In genomic region chr12:109797905-109798669, GRCh38 we compare ENCODE assay signal across 14 cellular contexts. TPM values are rescaled to one million over a fixed set of nuclear protein-coding genes. Genes with fewer than 3 reads are reported as not detected.
A peak's percentile ranks its signal among the peaks of the same experiment; 100 is the strongest.
DNase-seq lines count a peak whose midpoint lies in the region; ATAC-seq, FAIRE-seq and TF ChIP-seq lines count a peak whose summit lies in the region.
"Had no signal": no experiment of that assay in that cellular context is flagged by ENCODE, and none has a peak within 500 bp of the region (broad histone marks: within the 10 kb centered on the region; RNA-seq: fewer than 3 reads in every experiment).

No MANE protein-coding gene starts in this region.

- no peak for DNase-seq in D721Med (ENCODE audit: insufficient read length, low spot score)
- no peak for DNase-seq in HFFc6
- DNase-seq in iris pigment epithelial cell (ENCODE audit: low read depth): peak; percentile 8
- no peak for DNase-seq in H54 (ENCODE audit: insufficient read length, low spot score)
- DNase-seq in activated effector memory CD4-positive, alpha-beta T cell treated with Interleukin-2 at 50 U/mL for 16 hours: no peak
- DNase-seq: activated T-cell treated with anti-CD3 and anti-CD28 coated beads, Interleukin-2, amount 50 U/mL, for 72 hours; natural killer cell; NCI-H1105; stimulated activated CD4-positive, alpha-beta T cell treated with anti-CD3 and anti-CD28 coated beads, Interleukin-4, amount 100 ng/mL, for 4 hours; T-cell; trophoblast cell had no signal

- no peak for TF ChIP-seq POLR2A in H54 (IDR thresholded peaks at IDR 0.05; ENCODE audit: low read depth, low read length)

- FAIRE-seq in D721Med (lab: Jason Lieb, UNC) (no peak), H54 (lab: Jason Lieb, UNC) (no peak)

- ATAC-seq in SK-N-SH treated with all-trans-retinoic acid at 6 μM for 48 hours: peak; percentile 57; the same call in 2 of the 3 replicates
- no peak for ATAC-seq in HG02623 (IDR thresholded peaks at IDR 0.05; ENCODE audit: unreplicated experiment)
- ATAC-seq in GM21529 (IDR thresholded peaks at IDR 0.05; ENCODE audit: unreplicated experiment): no peak
- ATAC-seq: activated T-cell treated with anti-CD3 and anti-CD28 coated beads, Interleukin-2, amount 50 U/mL, for 72 hours; natural killer cell; T-cell had no signal

- no peaks in the 10 kb centered on the region for H3K9me3 Mint-ChIP-seq in HFFc6
- H3K9me3 Mint-ChIP-seq: activated T-cell treated with anti-CD3 and anti-CD28 coated beads, Interleukin-2, amount 50 U/mL, for 72 hours; natural killer cell; T-cell had no signal

- H3K27ac Mint-ChIP-seq in HFFc6: no peak overlapping the region
- H3K27ac Mint-ChIP-seq: activated T-cell treated with anti-CD3 and anti-CD28 coated beads, Interleukin-2, amount 50 U/mL, for 72 hours; natural killer cell; T-cell had no signal

- H3K4me1 Mint-ChIP-seq in HFFc6 (ENCODE audit: low read depth): peaks cover 8% of the 10 kb centered on the region
- H3K4me1 Mint-ChIP-seq: natural killer cell, T-cell had no signal

- TF ChIP-seq CTCF in D721Med (IDR thresholded peaks at IDR 0.05; ENCODE audit: insufficient read depth, missing control alignments) (peak; percentile 15), HFFc6 (IDR thresholded peaks at IDR 0.05) (peak; percentile 47; the same call in 1 of the 2 replicates)

- H3K27me3 Mint-ChIP-seq in HFFc6 (ENCODE audit: insufficient read depth): peaks cover 8% of the 10 kb centered on the region

- no peak overlapping the region for H3K4me3 Mint-ChIP-seq in HFFc6
- H3K4me3 Mint-ChIP-seq: activated T-cell treated with anti-CD3 and anti-CD28 coated beads, Interleukin-2, amount 50 U/mL, for 72 hours; natural killer cell; T-cell had no signal

- H3K36me3 Mint-ChIP-seq in HFFc6 (ENCODE audit: low read depth): no peaks in the 10 kb centered on the region
- H3K36me3 Mint-ChIP-seq: natural killer cell, T-cell had no signal

TF ChIP-seq in SK-N-SH treated with all-trans-retinoic acid at 6 μM for 48 hours, 23 proteins besides CTCF, POLR2A, EP300 and RAD21:
- TF ChIP-seq ESRRG (CRISPR knock-in tag; IDR thresholded peaks at IDR 0.05) (no peak), TCF4 (CRISPR knock-in tag; IDR thresholded peaks at IDR 0.05; ENCODE audit: borderline replicate concordance) (no peak), PATZ1 (CRISPR knock-in tag; IDR thresholded peaks at IDR 0.05; ENCODE audit: borderline replicate concordance) (no peak), ZNF70 (CRISPR knock-in tag; IDR thresholded peaks at IDR 0.05) (no peak), ZNF8 (CRISPR knock-in tag; IDR thresholded peaks at IDR 0.05) (no peak), GLIS3 (CRISPR knock-in tag; IDR thresholded peaks at IDR 0.05) (no peak), CSDC2 (CRISPR knock-in tag; IDR thresholded peaks at IDR 0.05) (no peak), ISL1 (CRISPR knock-in tag; IDR thresholded peaks at IDR 0.05) (no peak), PPARA (CRISPR knock-in tag; IDR thresholded peaks at IDR 0.05; ENCODE audit: borderline replicate concordance) (no peak), CSRNP3 (CRISPR knock-in tag; IDR thresholded peaks at IDR 0.05) (no peak)

RNA-seq across cellular contexts. Expression of gene TRPV4, which starts 35.1 kb away (rescaled TPM):
- 1 to 10 TPM; 1.6 to 2.5 (median 1.9) TPM for total RNA-seq in HFFc6 (2021; fragmentation: NEBNext Ultra II Directional; extraction: Animal tissue kit (Norgen Biotek cat#: 25700))
- total RNA-seq: activated T-cell treated with anti-CD3 and anti-CD28 coated beads, Interleukin-2, amount 50 U/mL, for 72 hours; natural killer cell; T-cell had no signal
